8 cellular contexts compared by ENCODE assay signal in genomic region chr1:3724416-3725030, GRCh38. TPM values are rescaled to one million over a fixed set of nuclear protein-coding genes. Genes with fewer than 3 reads are reported as not detected.
DNase-seq lines count a peak whose midpoint lies in the region; ATAC-seq and TF ChIP-seq lines count a peak whose summit lies in the region.
"Not testable (repeated sequence)": the region's sequence is repeated elsewhere in the genome, so short reads cannot be mapped to it uniquely, and the experiment has no call there.

No MANE protein-coding gene starts in this region.

- POLR2A ChIA-PET in T-cell (lab: Charles Lee), result not testable (repeated sequence)

- not testable (repeated sequence) for H3K27me3 Mint-ChIP-seq in T-cell

- DNase-seq in AG08395 (ENCODE audit: low spot score) (peak; percentile 80), GM19238 (ENCODE audit: insufficient read length, low spot score) (peak; percentile 79), NCI-H1930 (lab: John Stamatoyannopoulos, UW) (peak; percentile 52 to 73), T-cell (peak; percentile 35 to 81 (median 68)), erythroblast (lab: John Stamatoyannopoulos, UW) (peak; percentile 70 to 85), lung microvascular endothelial cell (ENCODE audit: low read depth in 2 of 2) (peak; percentile 61 to 79)
- DNase-seq in activated T-helper 9 cell treated with anti-CD3 and anti-CD28 coated beads, Interleukin-2, amount 50 U/mL, for 16 hours (ENCODE audit: low read depth), result peak; percentile 65
- DNase-seq in stimulated activated CD4-positive, alpha-beta T cell treated with anti-CD3 and anti-CD28 coated beads, Interleukin-4, amount 100 ng/mL, for 1 hour, result peak; percentile 82

- ATAC-seq in T-cell (replicated peaks in 1 of 4), result peak; percentile 52 to 66 (median 60)

- not testable (repeated sequence) for H3K4me3 Mint-ChIP-seq in T-cell

- CTCF ChIA-PET in T-cell (lab: Charles Lee), result interaction anchor here (0.6 to 1.6 kb wide), 4 partner anchors 29 to 272 kb away, joined by 3 to 10 read pairs (median 4); no protein-coding TSS in a partner anchor

- H3K36me3 Mint-ChIP-seq in T-cell, result not testable (repeated sequence)

- TF ChIP-seq POLR2A in erythroblast (IDR thresholded peaks at IDR 0.05; ENCODE audit: low read length), result not testable (repeated sequence)

- not testable (repeated sequence) for H3K9me3 Mint-ChIP-seq in T-cell

- H3K4me1 Mint-ChIP-seq in T-cell, result peaks cover 1 to 12% (median 5%) of the 10 kb centered on the region in 3 donors

- not testable (repeated sequence) for H3K27ac Mint-ChIP-seq in T-cell

RNA-seq across cellular contexts. Expression of gene CCDC27, which starts 27.7 kb away (rescaled TPM):
- total RNA-seq in T-cell (not detected), lung microvascular endothelial cell (not detected in 2 replicates)

RNA-seq across cellular contexts. Expression of gene SMIM1, which starts 48.0 kb away (rescaled TPM):
- total RNA-seq in T-cell (1 to 10 TPM; 1.3 to 6.2 (median 4.2) TPM), lung microvascular endothelial cell (0.20 and 0.87 TPM in 2 replicates)

Comparison
In these comparisons a context has a peak if more than half of its experiments do, and no peak if none do; other contexts are left out.
1. Peak in every context shown above with its lines: DNase-seq and ATAC-seq.